1 cellular context compared by ENCODE assay signal in genomic region chr1:170168263-170168662, GRCh38.
TF ChIP-seq lines count a peak whose summit lies in the region.

No MANE protein-coding gene starts in this region.

TF ChIP-seq in HEK293, 187 proteins besides CTCF, POLR2A, EP300 and RAD21 (continued from another document):
- peak; percentile 62; the same call in 1 of the 2 replicates for TF ChIP-seq TSHZ1 (tag by site-specific recombination; IDR thresholded peaks at IDR 0.05; ENCODE audit: borderline replicate concordance)
- peak; percentile 86 for TF ChIP-seq FEZF1 (tag by site-specific recombination; IDR thresholded peaks at IDR 0.05)
- TF ChIP-seq SP7 (tag by site-specific recombination; IDR thresholded peaks at IDR 0.05), result peak; percentile 93
- peak; percentile 42; the same call in 1 of the 2 replicates for TF ChIP-seq ZNF24 (tag by site-specific recombination; IDR thresholded peaks at IDR 0.05)
- peak; percentile 39; the same call in 1 of the 2 replicates for TF ChIP-seq TRIM28 (IDR thresholded peaks at IDR 0.05; ENCODE audit: borderline replicate concordance, low read length)
- peak; percentile 54; the same call in 1 of the 2 replicates for TF ChIP-seq BCL6B (tag by site-specific recombination; IDR thresholded peaks at IDR 0.05)
- peak; percentile 72 for TF ChIP-seq KLF8 (tag by site-specific recombination; IDR thresholded peaks at IDR 0.05)
- 0 out of 2 replicates have a peak, but pooled peaks have one; percentile 18 for TF ChIP-seq PRDM4 (tag by site-specific recombination; IDR thresholded peaks at IDR 0.05)
- TF ChIP-seq GLIS2 (tag by site-specific recombination; IDR thresholded peaks at IDR 0.05), result no peak
